Comparison of ENCODE assay signal across 9 cellular contexts in the genomic region with DNA sequence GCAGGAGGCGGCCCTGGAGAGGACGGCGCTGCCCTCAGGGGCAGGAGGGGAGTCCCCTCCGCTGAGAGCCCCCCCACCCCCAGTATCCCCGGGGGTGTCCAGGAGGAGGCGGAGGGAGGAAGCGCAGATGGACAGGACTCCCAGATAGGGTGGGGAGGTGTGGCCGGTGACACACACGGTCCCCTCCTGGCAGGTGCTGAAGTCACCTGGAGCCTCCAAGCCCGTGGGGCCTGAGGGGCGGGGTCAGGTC. TPM values are rescaled to one million over a fixed set of nuclear protein-coding genes. Genes with fewer than 3 reads are reported as not detected.
A peak's percentile ranks its signal among the peaks of the same experiment; 100 is the strongest.
DNase-seq lines count a peak whose midpoint lies in the region; TF ChIP-seq lines count a peak whose summit lies in the region.
"Had no signal": no experiment of that assay in that cellular context is flagged by ENCODE, and none has a peak within 500 bp of the region (broad histone marks: within the 10 kb centered on the region; RNA-seq: fewer than 3 reads in every experiment).

No MANE protein-coding gene starts in this region.

- peak overlapping the region; percentile 34 for H3K4me3 ChIP-seq in CD8-positive, alpha-beta memory T cell (ENCODE audit: low read length)
- peak overlapping the region in 3 of 4 donors; percentile 60 to 68 (median 61) for H3K4me3 ChIP-seq in Peyer's patch
- no peak overlapping the region for H3K4me3 ChIP-seq in endodermal cell (ENCODE audit: low read length)
- H3K4me3 ChIP-seq in osteoblast (ENCODE audit: insufficient read depth, low read length), result no peak overlapping the region

- no peaks in the 10 kb centered on the region for H3K36me3 ChIP-seq in CD8-positive, alpha-beta memory T cell (ENCODE audit: insufficient read depth, low read length)
- no peaks in the 10 kb centered on the region for H3K36me3 ChIP-seq in Peyer's patch
- no peaks in the 10 kb centered on the region for H3K36me3 ChIP-seq in endodermal cell (ENCODE audit: control insufficient read depth, insufficient read depth, low read length)
- H3K36me3 ChIP-seq in osteoblast (ENCODE audit: insufficient read depth, low read length), result no peaks in the 10 kb centered on the region

- H3K4me1 ChIP-seq in CD8-positive, alpha-beta memory T cell (ENCODE audit: insufficient read depth, low read length), result peaks cover 29% of the 10 kb centered on the region
- peaks cover 0 to 33% (median 13%) of the 10 kb centered on the region in 4 donors for H3K4me1 ChIP-seq in Peyer's patch
- H3K4me1 ChIP-seq in endodermal cell (ENCODE audit: control insufficient read depth, insufficient read depth, low read length), result no peaks in the 10 kb centered on the region
- H3K4me1 ChIP-seq in osteoblast (ENCODE audit: insufficient read depth, low read length), result no peaks in the 10 kb centered on the region

- DNase-seq in CD8-positive, alpha-beta memory T cell, result peak in 2 of 5 donors; percentile 48 to 65
- DNase-seq in Peyer's patch, result no peak
- DNase-seq in endodermal cell, result no peak
- peak; percentile 64 for DNase-seq in osteoblast (ENCODE audit: insufficient read length, low spot score, missing footprints)
- DNase-seq in NCI-H2107 (lab: John Stamatoyannopoulos, UW), result no peak
- DNase-seq in NCI-H2227 treated with DMSO at 0.1 percent for 48 hours (lab: John Stamatoyannopoulos, UW), result no peak
- DNase-seq in NCI-H510A treated with DMSO at 0.1 percent for 48 hours (lab: John Stamatoyannopoulos, UW), result no peak
- no peak for DNase-seq in DMS 273 treated with DMSO at 0.1 percent for 48 hours (lab: John Stamatoyannopoulos, UW)
- DNase-seq: NCI-H1694 treated with DMSO at 0.1 percent for 48 hours had no signal

- TF ChIP-seq CTCF in Peyer's patch (IDR thresholded peaks at IDR 0.05) (no peak), endodermal cell (conservative IDR thresholded peaks at IDR 0.05) (no peak), osteoblast (IDR thresholded peaks at IDR 0.05; ENCODE audit: extremely low read depth, low read depth, low read length) (no peak)

- H3K27me3 ChIP-seq in CD8-positive, alpha-beta memory T cell (ENCODE audit: insufficient read depth, low read length, poor library complexity, severe bottlenecking), result no peaks in the 10 kb centered on the region
- peaks cover 0 to 20% of the 10 kb centered on the region in 2 donors for H3K27me3 ChIP-seq in Peyer's patch
- H3K27me3 ChIP-seq in endodermal cell (ENCODE audit: control insufficient read depth, insufficient read depth, low read length, poor library complexity, severe bottlenecking), result peaks cover 19% of the 10 kb centered on the region
- H3K27me3 ChIP-seq in osteoblast (ENCODE audit: insufficient read depth, low read length), result peaks cover 9% of the 10 kb centered on the region

- no peak overlapping the region for H2AFZ ChIP-seq in osteoblast (ENCODE audit: low read length)

- peaks cover 0 to 2% of the 10 kb centered on the region in 2 donors for H3K27me3 Mint-ChIP-seq in CD8-positive, alpha-beta memory T cell
- H3K27me3 Mint-ChIP-seq in endodermal cell (ENCODE audit: insufficient read depth), result peaks cover 21% of the 10 kb centered on the region

- TF ChIP-seq POLR2A in Peyer's patch (IDR thresholded peaks at IDR 0.05), result no peak

- H3K9me3 Mint-ChIP-seq in CD8-positive, alpha-beta memory T cell, result no peaks in the 10 kb centered on the region
- H3K9me3 Mint-ChIP-seq in endodermal cell, result no peaks in the 10 kb centered on the region

- H3K27ac Mint-ChIP-seq in CD8-positive, alpha-beta memory T cell, result peak overlapping the region in 2 of 8 donors; percentile 88 to 92
- H3K27ac Mint-ChIP-seq in endodermal cell, result no peak overlapping the region

- no peak overlapping the region for H3K9ac ChIP-seq in endodermal cell (ENCODE audit: extremely low read depth, low read length, poor library complexity, severe bottlenecking)

- CTCF ChIA-PET in CD8-positive, alpha-beta memory T cell (lab: Charles Lee), result interaction anchor here (1.1 to 2.4 kb wide), 3 partner anchors 10 to 115 kb away, joined by 3 to 12 read pairs (median 6); a partner anchor contains a TSS

- H3K4me2 ChIP-seq in osteoblast (ENCODE audit: insufficient read depth, low read length), result peak overlapping the region; percentile 53

- H3K79me2 ChIP-seq in osteoblast (ENCODE audit: insufficient read depth, low read length), result no peaks in the 10 kb centered on the region

- H3K4me1 Mint-ChIP-seq in CD8-positive, alpha-beta memory T cell, result peaks cover 18 to 36% (median 18%) of the 10 kb centered on the region in 3 donors
- peaks cover 5% of the 10 kb centered on the region for H3K4me1 Mint-ChIP-seq in endodermal cell

- no peaks in the 10 kb centered on the region for H4K20me1 ChIP-seq in osteoblast (ENCODE audit: insufficient read depth, low read length)

- WGBS in endodermal cell (ENCODE audit: insufficient coverage in 1 of 2, insufficient read length in 1 of 2), 2 experiments, result 0 to 35% methylated on average over 1 to 8 of the region's 11 CpGs

- H3K36me3 Mint-ChIP-seq in CD8-positive, alpha-beta memory T cell, result peaks cover 0 to 6% (median 0%) of the 10 kb centered on the region in 3 donors
- no peaks in the 10 kb centered on the region for H3K36me3 Mint-ChIP-seq in endodermal cell (ENCODE audit: low read depth)

- no peak overlapping the region for H3K27ac ChIP-seq in CD8-positive, alpha-beta memory T cell (ENCODE audit: low read depth, low read length)
- H3K27ac ChIP-seq in Peyer's patch (peak overlapping the region in 2 of 4 donors; percentile 43 to 67), endodermal cell (ENCODE audit: low read depth, low read length) (no peak overlapping the region), osteoblast (ENCODE audit: low read depth, low read length) (no peak overlapping the region)

- H3K4me3 Mint-ChIP-seq in CD8-positive, alpha-beta memory T cell, result peak overlapping the region; percentile 79 to 96 (median 87)
- H3K4me3 Mint-ChIP-seq in endodermal cell, result peak overlapping the region; percentile 48

- POLR2A ChIA-PET in CD8-positive, alpha-beta memory T cell (lab: Charles Lee), result interaction anchor here (0.6 to 1.4 kb wide), 3 partner anchors 10 to 131 kb away, joined by 3 to 9 read pairs (median 6); a partner anchor contains a TSS

- H3K9me3 ChIP-seq in CD8-positive, alpha-beta memory T cell (ENCODE audit: low read length), result no peaks in the 10 kb centered on the region
- H3K9me3 ChIP-seq in Peyer's patch (no peaks in the 10 kb centered on the region), endodermal cell (ENCODE audit: control insufficient read depth, low read length) (no peaks in the 10 kb centered on the region), osteoblast (ENCODE audit: low read depth, low read length) (no peaks in the 10 kb centered on the region)

RNA-seq across cellular contexts. Expression of a gene that starts 1.4 kb away (rescaled TPM):
- 10 to 100 TPM; 21.0 to 21.6 TPM for total RNA-seq in CD8-positive, alpha-beta memory T cell
- polyA plus RNA-seq in CD8-positive, alpha-beta memory T cell, result 24.7 TPM
- total RNA-seq in Peyer's patch, result 10 to 100 TPM in 1 of 4 donors, 1 to 10 TPM in 3; 3.4 to 23.1 (median 5.6) TPM
- total RNA-seq in endodermal cell, result 10 to 100 TPM in 1 of 2 donors, 1 to 10 TPM in 1; 6.7 to 18.3 TPM
- 52.0 TPM for polyA plus RNA-seq in endodermal cell (2013, experiment 1 of 2)
- polyA plus RNA-seq in endodermal cell (2013, experiment 2 of 2), result 47.9 TPM
- 1.1 and 2.1 TPM in 2 replicates for total RNA-seq in osteoblast

RNA-seq across cellular contexts. Expression of a gene that starts 6.2 kb away (rescaled TPM):
- total RNA-seq in CD8-positive, alpha-beta memory T cell, result 10 to 100 TPM; 52.3 to 54.5 TPM
- 5.7 TPM for polyA plus RNA-seq in CD8-positive, alpha-beta memory T cell
- total RNA-seq in Peyer's patch, result 10 to 100 TPM; 25.6 to 61.1 (median 30.2) TPM
- total RNA-seq in endodermal cell, result 10 to 100 TPM; 33.9 to 36.7 TPM
- polyA plus RNA-seq in endodermal cell (2013, experiment 1 of 2), result 17.6 TPM
- 14.2 TPM for polyA plus RNA-seq in endodermal cell (2013, experiment 2 of 2)
- total RNA-seq in osteoblast, result 10.9 and 11.8 TPM in 2 replicates

RNA-seq across cellular contexts. Expression of a gene that starts 25.0 kb away (rescaled TPM):
- total RNA-seq in CD8-positive, alpha-beta memory T cell, result 10 to 100 TPM; 14.3 to 15.5 TPM
- 14.8 TPM for polyA plus RNA-seq in CD8-positive, alpha-beta memory T cell
- total RNA-seq in Peyer's patch, result 10 to 100 TPM; 13.8 to 24.5 (median 17.1) TPM
- 10 to 100 TPM; 11.5 to 12.3 TPM for total RNA-seq in endodermal cell
- 14.3 TPM for polyA plus RNA-seq in endodermal cell (2013, experiment 1 of 2)
- polyA plus RNA-seq in endodermal cell (2013, experiment 2 of 2), result 13.6 TPM
- 7.4 and 9.4 TPM in 2 replicates for total RNA-seq in osteoblast

RNA-seq across cellular contexts. Expression of a gene that starts 44.6 kb away (rescaled TPM):
- not detected for total RNA-seq in CD8-positive, alpha-beta memory T cell
- polyA plus RNA-seq in CD8-positive, alpha-beta memory T cell, result 0.22 TPM
- total RNA-seq in Peyer's patch (1 to 10 TPM in 3 of 4 donors, not detected in 1; 2.1 to 4.2 (median 2.7) TPM), endodermal cell (not detected), osteoblast (2.1 and 2.9 TPM in 2 replicates)
- 2.0 TPM for polyA plus RNA-seq in endodermal cell (2013, experiment 1 of 2)
- 1.1 TPM for polyA plus RNA-seq in endodermal cell (2013, experiment 2 of 2)

RNA-seq across cellular contexts. Expression of a gene that starts 55.9 kb away (rescaled TPM):
- total RNA-seq in CD8-positive, alpha-beta memory T cell, result 10 to 100 TPM; 63.7 to 72.8 TPM
- 73.9 TPM for polyA plus RNA-seq in CD8-positive, alpha-beta memory T cell
- total RNA-seq in Peyer's patch (10 to 100 TPM; 39.1 to 67.6 (median 46.3) TPM), endodermal cell (10 to 100 TPM; 41.6 to 46.2 TPM), osteoblast (21.7 and 23.0 TPM in 2 replicates)
- polyA plus RNA-seq in endodermal cell (2013, experiment 1 of 2), result 17.2 TPM
- 13.7 TPM for polyA plus RNA-seq in endodermal cell (2013, experiment 2 of 2)

Comparison
In these comparisons a context has a peak if more than half of its experiments do, and no peak if none do; other contexts are left out.
1. H3K4me3 ChIP-seq: peak in CD8-positive, alpha-beta memory T cell (single experiment) and Peyer's patch (3 of 4); none in endodermal cell (single experiment) and osteoblast (single experiment).